Comparison of ENCODE assay signal across 28 cellular contexts in genomic region chr17:70034158-70034557, GRCh38. TPM values are rescaled to one million over a fixed set of nuclear protein-coding genes. Genes with fewer than 3 reads are reported as not detected.
"Had no signal": no experiment of that assay in that cellular context is flagged by ENCODE, and none has a peak within 500 bp of the region (broad histone marks: within the 10 kb centered on the region; RNA-seq: fewer than 3 reads in every experiment).

No MANE protein-coding gene starts in this region.

- H3K27me3 Mint-ChIP-seq: activated B cell treated with CpG ODN at 0.5 μM for 24 hours; activated naive CD8-positive, alpha-beta T cell; central memory CD8-positive, alpha-beta T cell; natural killer cell treated with Interleukin-12 subunit alpha and Interleukin-12 subunit beta and Interleukin-15 and Interleukin-18, amount 100 ng/mL, for 72 hours; stimulated activated naive B cell treated with anti-CD40 and anti-IgM and Interleukin-4, amounts not matched to agents 10 μg/mL and 1 μg/mL and 100 μg/mL, for 72 hours had no signal

- ATAC-seq: activated CD4-positive, alpha-beta T cell treated with anti-CD3 and anti-CD28 coated beads for 36 hours; activated T-cell treated with anti-CD3 and anti-CD28 coated beads, Interleukin-2, amount 50 U/mL, for 4 hours; left lung; natural killer cell treated with Interleukin-12 subunit alpha and Interleukin-12 subunit beta and Interleukin-15 and Interleukin-18, amount 100 ng/mL, for 72 hours; pancreas; psoas muscle; stimulated activated naive B cell treated with anti-CD40 and anti-IgM and Interleukin-4, amounts not matched to agents 10 μg/mL and 1 μg/mL and 100 μg/mL, for 72 hours had no signal

- H3K36me3 Mint-ChIP-seq: activated naive CD8-positive, alpha-beta T cell; natural killer cell treated with Interleukin-12 subunit alpha and Interleukin-12 subunit beta and Interleukin-15 and Interleukin-18, amount 100 ng/mL, for 72 hours; stimulated activated naive B cell treated with anti-CD40 and anti-IgM and Interleukin-4, amounts not matched to agents 10 μg/mL and 1 μg/mL and 100 μg/mL, for 72 hours had no signal

- H3K4me3 Mint-ChIP-seq: activated B cell treated with CpG ODN at 0.5 μM for 24 hours; activated CD4-positive, alpha-beta T cell treated with anti-CD3 and anti-CD28 coated beads for 36 hours; activated naive CD8-positive, alpha-beta T cell; activated T-cell treated with anti-CD3 and anti-CD28 coated beads, Interleukin-2, amount 50 U/mL, for 4 hours; central memory CD8-positive, alpha-beta T cell; natural killer cell treated with Interleukin-12 subunit alpha and Interleukin-12 subunit beta and Interleukin-15 and Interleukin-18, amount 100 ng/mL, for 72 hours; stimulated activated naive B cell treated with anti-CD40 and anti-IgM and Interleukin-4, amounts not matched to agents 10 μg/mL and 1 μg/mL and 100 μg/mL, for 72 hours had no signal

- H3K9me3 Mint-ChIP-seq: activated T-helper 2 cell treated with anti-CD3 and anti-CD28 coated beads, Interferon-gamma antibody, Interleukin-2, Interleukin-4, amounts not matched to agents 10 μg/mL and 5 μg/mL and 100 μg/mL, durations not matched to agents 14 hours and 24 hours and 36 hours; central memory CD8-positive, alpha-beta T cell had no signal

- H3K27ac Mint-ChIP-seq: activated B cell treated with CpG ODN at 0.5 μM for 24 hours; activated CD4-positive, alpha-beta T cell treated with anti-CD3 and anti-CD28 coated beads for 36 hours; activated naive CD8-positive, alpha-beta T cell; activated T-helper 2 cell treated with anti-CD3 and anti-CD28 coated beads, Interferon-gamma antibody, Interleukin-2, Interleukin-4, amounts not matched to agents 10 μg/mL and 5 μg/mL and 100 μg/mL, durations not matched to agents 14 hours and 24 hours and 36 hours; natural killer cell treated with Interleukin-12 subunit alpha and Interleukin-12 subunit beta and Interleukin-15 and Interleukin-18, amount 100 ng/mL, for 72 hours; stimulated activated naive B cell treated with anti-CD40 and anti-IgM and Interleukin-4, amounts not matched to agents 10 μg/mL and 1 μg/mL and 100 μg/mL, for 72 hours had no signal

- H3K4me1 Mint-ChIP-seq: activated B cell treated with CpG ODN at 0.5 μM for 24 hours; activated CD4-positive, alpha-beta T cell treated with anti-CD3 and anti-CD28 coated beads for 36 hours; central memory CD8-positive, alpha-beta T cell; stimulated activated naive B cell treated with anti-CD40 and anti-IgM and Interleukin-4, amounts not matched to agents 10 μg/mL and 1 μg/mL and 100 μg/mL, for 72 hours had no signal

- DNase-seq: activated B cell treated with CpG ODN at 0.5 μM for 24 hours; activated CD4-positive, alpha-beta T cell treated with anti-CD3 and anti-CD28 coated beads for 36 hours; activated CD4-positive, alpha-beta T cell treated with anti-CD3 and anti-CD28 coated beads, Interleukin-2, amount 50 U/mL, for 48 hours; activated CD8-positive, alpha-beta memory T cell treated with anti-CD3 and anti-CD28 coated beads, Interleukin-2, amount 50 U/mL, for 48 hours; activated naive CD4-positive, alpha-beta T cell; activated T-cell treated with anti-CD3 and anti-CD28 coated beads, Interleukin-2, amount 50 U/mL, for 4 hours; adrenal gland; gastrocnemius medialis; left lung; midbrain; pancreas; psoas muscle; right lobe of liver; small intestine; stimulated activated CD4-positive, alpha-beta T cell treated with anti-CD3 and anti-CD28 coated beads, Interleukin-15, amount 100 ng/mL, for 24 hours; stimulated activated CD4-positive, alpha-beta T cell treated with anti-CD3 and anti-CD28 coated beads, Interleukin-2, amount 100 ng/mL, for 48 hours; stimulated activated CD8-positive, alpha-beta memory T cell treated with anti-CD3 and anti-CD28 coated beads, Interleukin-4, amount 100 ng/mL, for 48 hours; stimulated activated naive B cell treated with anti-CD40 and anti-IgM and Interleukin-4, amounts not matched to agents 10 μg/mL and 1 μg/mL and 100 μg/mL, for 72 hours; T-helper 9 cell; trophoblast cell had no signal

- H3K4me3 ChIP-seq: adrenal gland, coronary artery, gastrocnemius medialis, left lung, pancreas, psoas muscle, right lobe of liver, SJSA1 had no signal

RNA-seq across cellular contexts. Expression of gene KCNJ16, which starts 40.9 kb away (rescaled TPM):
- total RNA-seq: activated B cell treated with CpG ODN at 0.5 μM for 24 hours; activated CD4-positive, alpha-beta T cell treated with anti-CD3 and anti-CD28 coated beads for 36 hours; activated CD8-positive, alpha-beta memory T cell treated with anti-CD3 and anti-CD28 coated beads for 36 hours; activated T-cell treated with anti-CD3 and anti-CD28 coated beads, Interleukin-2, amount 50 U/mL, for 4 hours; activated T-helper 2 cell treated with anti-CD3 and anti-CD28 coated beads, Interferon-gamma antibody, Interleukin-2, Interleukin-4, amounts not matched to agents 10 μg/mL and 5 μg/mL and 100 μg/mL, durations not matched to agents 14 hours and 24 hours and 36 hours; natural killer cell treated with Interleukin-12 subunit alpha and Interleukin-12 subunit beta and Interleukin-15 and Interleukin-18, amount 100 ng/mL, for 72 hours; psoas muscle; SJSA1; T-helper 1 cell treated with Interleukin-12 subunit alpha and Interleukin-12 subunit beta and Interleukin-4 antibody, amounts not matched to agents 30 ng/mL and 1 ng/mL, for 36 hours had no signal
